ENCODE assay signal across 8 cellular contexts in genomic region chr5:142063878-142064331, GRCh38. TPM values are rescaled to one million over a fixed set of nuclear protein-coding genes. Genes with fewer than 3 reads are reported as not detected.
DNase-seq lines count a peak whose midpoint lies in the region; ATAC-seq lines count a peak whose summit lies in the region.

No MANE protein-coding gene starts in this region.

- ATAC-seq in GM21390 (IDR thresholded peaks at IDR 0.05; ENCODE audit: unreplicated experiment) = no peak
- no peak for ATAC-seq in HG02642 (IDR thresholded peaks at IDR 0.05; ENCODE audit: poor library complexity, unreplicated experiment)

- peak; percentile 95 for DNase-seq in H4 (ENCODE audit: low spot score)
- DNase-seq in NOMO-1 treated with DMSO at 0.1 percent for 48 hours (lab: John Stamatoyannopoulos, UW; ENCODE audit: unreplicated experiment) = peak; percentile 40
- peak; percentile 44 for DNase-seq in amniotic epithelial cell (ENCODE audit: low read depth)
- DNase-seq in hepatic stellate cell (ENCODE audit: low spot score) = peak; percentile 79
- peak; percentile 27 for DNase-seq in renal cortical epithelial cell (ENCODE audit: low read depth)
- no peak for DNase-seq in AML-193 (lab: John Stamatoyannopoulos, UW)

RNA-seq across cellular contexts. Expression of gene NDFIP1, which starts 44.7 kb away (rescaled TPM):
- total RNA-seq in H4 (2014; rRNA removed; shearing (Covaris generic)) = 42.6 and 44.5 TPM in 2 replicates
- total RNA-seq in renal cortical epithelial cell = 63.2 and 126 TPM in 2 replicates

RNA-seq across cellular contexts. Expression of gene GNPDA1, which starts 51.1 kb away (rescaled TPM):
- 79.5 and 119 TPM in 2 replicates for total RNA-seq in H4 (2014; rRNA removed; shearing (Covaris generic))
- total RNA-seq in renal cortical epithelial cell = 58.4 and 82.3 TPM in 2 replicates

Comparison
In these comparisons a context has a peak if more than half of its experiments do, and no peak if none do; other contexts are left out.
1. DNase-seq: peak in H4 (single experiment), NOMO-1 treated with DMSO at 0.1 percent for 48 hours (single experiment), amniotic epithelial cell (single experiment), hepatic stellate cell (single experiment) and renal cortical epithelial cell (single experiment); none in AML-193 (0 of 2).